ENCODE assay signal across 9 cellular contexts in the genomic region with DNA sequence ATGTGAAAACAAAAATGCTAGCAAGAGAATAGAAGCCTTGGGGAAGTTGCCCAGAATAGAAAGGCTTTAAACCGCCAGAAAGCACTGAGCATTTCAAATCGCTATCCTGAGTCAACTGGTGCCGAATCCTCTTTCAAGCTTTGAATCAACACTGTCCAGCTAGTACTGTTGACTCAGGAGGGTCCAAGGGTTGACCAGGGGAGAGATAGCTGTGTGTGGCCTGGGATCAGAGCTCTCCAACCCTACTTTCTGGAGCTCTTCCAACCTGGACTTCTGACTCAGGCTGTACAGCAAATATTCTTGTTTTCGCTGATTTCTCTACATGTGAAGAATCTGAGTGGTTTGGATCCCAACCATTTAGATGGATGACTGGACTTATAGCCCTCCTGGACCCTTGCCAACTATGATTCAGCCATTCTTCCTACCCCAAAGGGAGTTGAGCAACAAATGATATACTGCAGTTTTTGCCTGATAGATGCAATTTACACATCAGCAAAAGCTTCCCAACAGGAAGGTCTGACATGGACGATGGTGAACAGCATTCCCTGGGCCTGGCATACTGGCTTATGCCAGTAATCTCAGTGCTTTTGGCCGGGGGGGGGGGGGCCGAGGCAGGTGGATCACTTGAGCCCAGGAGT.
DNase-seq lines count a peak whose midpoint lies in the region; ATAC-seq and TF ChIP-seq lines count a peak whose summit lies in the region.
"Had no signal": no experiment of that assay in that cellular context is flagged by ENCODE, and none has a peak within 500 bp of the region (broad histone marks: within the 10 kb centered on the region; RNA-seq: fewer than 3 reads in every experiment).

No MANE protein-coding gene starts in this region.

- TF ChIP-seq CTCF in left ventricle myocardium inferior (IDR thresholded peaks at IDR 0.05; ENCODE audit: borderline replicate concordance) = no peak
- no peak for TF ChIP-seq CTCF in gastroesophageal sphincter (IDR thresholded peaks at IDR 0.05)
- no peak for TF ChIP-seq CTCF in type B pancreatic cell (conservative IDR thresholded peaks at IDR 0.05)

- H3K27me3 ChIP-seq in left ventricle myocardium inferior (ENCODE audit: low read depth) (peaks cover 24% of the 10 kb centered on the region), gastroesophageal sphincter (peaks cover 54% of the 10 kb centered on the region)

- no peak overlapping the region for H3K4me3 ChIP-seq in left ventricle myocardium inferior
- H3K4me3 ChIP-seq in gastroesophageal sphincter = no peak overlapping the region

- CTCF ChIA-PET in activated CD8-positive, alpha-beta memory T cell treated with anti-CD3 and anti-CD28 coated beads, Interleukin-2, amount 10 ng/mL, durations not matched to agents 7 days and 5 days (lab: Charles Lee) = no interaction called here

- H3K27ac ChIP-seq in left ventricle myocardium inferior (replicated peaks) (no peak overlapping the region), gastroesophageal sphincter (no peak overlapping the region)

- H3K36me3 ChIP-seq in left ventricle myocardium inferior (no peaks in the 10 kb centered on the region), gastroesophageal sphincter (no peaks in the 10 kb centered on the region)

- TF ChIP-seq POLR2A in gastroesophageal sphincter (IDR thresholded peaks at IDR 0.05) = no peak

- H3K9me3 ChIP-seq in left ventricle myocardium inferior (replicated peaks) (peaks cover 9% of the 10 kb centered on the region), gastroesophageal sphincter (peaks cover 0 to 12% (median 0%) of the 10 kb centered on the region in 3 donors)

- peaks cover 19% of the 10 kb centered on the region for H3K27me3 Mint-ChIP-seq in type B pancreatic cell
- H3K27me3 Mint-ChIP-seq in activated CD8-positive, alpha-beta memory T cell treated with anti-CD3 and anti-CD28 coated beads, Interleukin-2, amount 10 ng/mL, durations not matched to agents 7 days and 5 days = peaks cover 7% of the 10 kb centered on the region

- peak; percentile 17 for DNase-seq in cardiac septum (ENCODE audit: low spot score)
- no peak for DNase-seq in left ventricle myocardium inferior
- peak; percentile 81 to 93 for DNase-seq in SHP77 (lab: John Stamatoyannopoulos, UW)
- no peak for DNase-seq in type B pancreatic cell (ENCODE audit: extremely low spot score, unreplicated experiment)
- DNase-seq in activated CD8-positive, alpha-beta memory T cell treated with anti-CD3 and anti-CD28 coated beads, Interleukin-2, amount 10 ng/mL, durations not matched to agents 7 days and 5 days = no peak
- DNase-seq in C1 segment of cervical spinal cord (lab: John Stamatoyannopoulos, UW) = no peak
- no peak for DNase-seq in NCI-H1105 (lab: John Stamatoyannopoulos, UW)
- DNase-seq: nephron progenitor cell had no signal

- peak; percentile 51 for ATAC-seq in gastroesophageal sphincter
- ATAC-seq in activated CD8-positive, alpha-beta memory T cell treated with anti-CD3 and anti-CD28 coated beads, Interleukin-2, amount 10 ng/mL, durations not matched to agents 7 days and 5 days = no peak

- H3K36me3 Mint-ChIP-seq in type B pancreatic cell = no peaks in the 10 kb centered on the region
- H3K36me3 Mint-ChIP-seq in activated CD8-positive, alpha-beta memory T cell treated with anti-CD3 and anti-CD28 coated beads, Interleukin-2, amount 10 ng/mL, durations not matched to agents 7 days and 5 days = no peaks in the 10 kb centered on the region

- 21 to 39% methylated on average over 4 of the region's 7 CpGs for WGBS in gastroesophageal sphincter (ENCODE audit: low coverage in 1 of 2), 2 donors

- no peaks in the 10 kb centered on the region for H3K9me3 Mint-ChIP-seq in type B pancreatic cell
- no peaks in the 10 kb centered on the region for H3K9me3 Mint-ChIP-seq in activated CD8-positive, alpha-beta memory T cell treated with anti-CD3 and anti-CD28 coated beads, Interleukin-2, amount 10 ng/mL, durations not matched to agents 7 days and 5 days (ENCODE audit: low read depth)
- H3K9me3 Mint-ChIP-seq: nephron progenitor cell had no signal

- intact Hi-C loops in cardiac septum (cut with DNase I) = no loop called here
- intact Hi-C loops in left ventricle myocardium inferior (cut with micrococcal nuclease) = no loop called here

- no peak for TF ChIP-seq EP300 in gastroesophageal sphincter (IDR thresholded peaks at IDR 0.05)

- H3K4me3 Mint-ChIP-seq in type B pancreatic cell = peak overlapping the region; percentile 7
- H3K4me3 Mint-ChIP-seq in activated CD8-positive, alpha-beta memory T cell treated with anti-CD3 and anti-CD28 coated beads, Interleukin-2, amount 10 ng/mL, durations not matched to agents 7 days and 5 days = no peak overlapping the region
- H3K4me3 Mint-ChIP-seq: nephron progenitor cell had no signal

- H3K4me1 ChIP-seq in left ventricle myocardium inferior (peaks cover 7% of the 10 kb centered on the region), gastroesophageal sphincter (peaks cover 0 to 12% (median 0%) of the 10 kb centered on the region in 3 donors)

- peaks cover 10% of the 10 kb centered on the region for H3K4me1 Mint-ChIP-seq in type B pancreatic cell (ENCODE audit: unreplicated experiment)
- no peaks in the 10 kb centered on the region for H3K4me1 Mint-ChIP-seq in activated CD8-positive, alpha-beta memory T cell treated with anti-CD3 and anti-CD28 coated beads, Interleukin-2, amount 10 ng/mL, durations not matched to agents 7 days and 5 days

- H3K27ac Mint-ChIP-seq in type B pancreatic cell = no peak overlapping the region
- H3K27ac Mint-ChIP-seq in activated CD8-positive, alpha-beta memory T cell treated with anti-CD3 and anti-CD28 coated beads, Interleukin-2, amount 10 ng/mL, durations not matched to agents 7 days and 5 days = no peak overlapping the region
- H3K27ac Mint-ChIP-seq: nephron progenitor cell had no signal

Comparison
In these comparisons a context has a peak if more than half of its experiments do, and no peak if none do; other contexts are left out.
1. DNase-seq: peak in cardiac septum (single experiment) and SHP77 (2 of 2); none in left ventricle myocardium inferior (single experiment), type B pancreatic cell (single experiment), activated CD8-positive, alpha-beta memory T cell treated with anti-CD3 and anti-CD28 coated beads, Interleukin-2, amount 10 ng/mL, durations not matched to agents 7 days and 5 days (single experiment), C1 segment of cervical spinal cord (0 of 14) and NCI-H1105 (single experiment).